In genomic region chr1:2189459-2190425, GRCh38 we compare ENCODE assay signal across 8 cellular contexts. TPM values are rescaled to one million over a fixed set of nuclear protein-coding genes. Genes with fewer than 3 reads are reported as not detected.
DNase-seq lines count a peak whose midpoint lies in the region; ATAC-seq and TF ChIP-seq lines count a peak whose summit lies in the region.

No MANE protein-coding gene starts in this region.

- H3K4me1 ChIP-seq in HUES48 (ENCODE audit: control insufficient read depth, insufficient read depth, low read length) (peaks cover 10% of the 10 kb centered on the region), PC-3 (ENCODE audit: insufficient read depth, low read length) (peaks cover 45% of the 10 kb centered on the region), muscle layer of colon (ENCODE audit: insufficient read depth, low read length) (peaks cover 41% of the 10 kb centered on the region)

- H3K27me3 ChIP-seq in HUES48 (ENCODE audit: control insufficient read depth, insufficient read depth, low read length) = no peaks in the 10 kb centered on the region
- no peaks in the 10 kb centered on the region for H3K27me3 ChIP-seq in PC-3 (ENCODE audit: low read length)
- no peaks in the 10 kb centered on the region for H3K27me3 ChIP-seq in muscle layer of colon (ENCODE audit: control insufficient read depth in 1 of 2, insufficient read depth in 2 of 2, low read length in 2 of 2)

- no peaks in the 10 kb centered on the region for H4K20me1 ChIP-seq in PC-3 (ENCODE audit: low read length)

- H3K4me3 ChIP-seq in HUES48 (ENCODE audit: low read depth, low read length) (peak overlapping the region; percentile 52), PC-3 (ENCODE audit: low read length) (peak overlapping the region; percentile 70), muscle layer of colon (ENCODE audit: low read depth in 1 of 2, low read length in 2 of 2) (peak overlapping the region; percentile 52 to 76)

- peaks cover 22% of the 10 kb centered on the region for H3K36me3 ChIP-seq in HUES48 (ENCODE audit: control insufficient read depth, insufficient read depth, low read length)
- H3K36me3 ChIP-seq in PC-3 (ENCODE audit: low read depth, low read length) = no peaks in the 10 kb centered on the region; the same call in 1 of the 2 replicates
- H3K36me3 ChIP-seq in muscle layer of colon (ENCODE audit: insufficient read depth, low read length) = no peaks in the 10 kb centered on the region

- H3K27ac ChIP-seq in 22Rv1 = peak overlapping the region; percentile 91
- peak overlapping the region; percentile 89 for H3K27ac ChIP-seq in HUES48 (ENCODE audit: low read depth, low read length)
- peak overlapping the region; percentile 78 for H3K27ac ChIP-seq in PC-3 (ENCODE audit: low read length)
- H3K27ac ChIP-seq in muscle layer of colon (ENCODE audit: low read depth, low read length) = peak overlapping the region; percentile 97

- intact Hi-C loops in PC-3 (cut with micrococcal nuclease) = loop anchor here (5.0 kb wide), 1 partner anchor 358 kb away; no protein-coding TSS in a partner anchor

- BruUV-seq in PC-3 (replicated peaks; lab: Mats Ljungman, UMichigan) = TSS peak; percentile 66

- DNase-seq in PC-3 = peak; percentile 99
- DNase-seq in activated T-cell treated with anti-CD3 and anti-CD28 coated beads, Interleukin-2, amount 50 U/mL, for 48 hours = peak; percentile 94 to 95
- peak; percentile 77 to 80 for DNase-seq in stimulated activated CD8-positive, alpha-beta memory T cell treated with anti-CD3 and anti-CD28 coated beads, Interleukin-4, amount 100 ng/mL, for 4 hours (ENCODE audit: low read depth in 2 of 2, low spot score in 1 of 2)

- H3K4me2 ChIP-seq in PC-3 (ENCODE audit: low read length) = peak overlapping the region; percentile 92

- H2AFZ ChIP-seq in PC-3 (ENCODE audit: low read length) = peak overlapping the region; percentile 60

- ATAC-seq in GM19043 (IDR thresholded peaks at IDR 0.05; ENCODE audit: low read depth, unreplicated experiment) (peak; percentile 73), PC-3 (peak; percentile 90), esophagus mucosa (peak; percentile 90)

- H3K9me3 ChIP-seq in HUES48 (ENCODE audit: control insufficient read depth, insufficient read depth, low read length) (no peaks in the 10 kb centered on the region), PC-3 (ENCODE audit: low read length) (no peaks in the 10 kb centered on the region), muscle layer of colon (ENCODE audit: low read length) (no peaks in the 10 kb centered on the region)

- CTCF ChIA-PET in PC-3 (lab: Charles Lee) = interaction anchor here (0.7 to 1.7 kb wide), 4 partner anchors 15 to 1068 kb away, joined by 3 to 5 read pairs (median 4); no protein-coding TSS in a partner anchor

- POLR2A ChIA-PET in PC-3 (lab: Charles Lee; ENCODE audit: unreplicated experiment) = interaction anchor here (0.6 to 1.1 kb wide), 3 partner anchors 10 to 38 kb away, joined by 5 to 6 read pairs (median 5); no protein-coding TSS in a partner anchor

- peak overlapping the region; percentile 10; the same call in 1 of the 2 replicates for H3K9ac ChIP-seq in HUES48 (ENCODE audit: low read depth, low read length)
- H3K9ac ChIP-seq in PC-3 (ENCODE audit: low read length) = peak overlapping the region; percentile 81
- peak overlapping the region; percentile 86 for H3K9ac ChIP-seq in muscle layer of colon (ENCODE audit: low read length)

- no peaks in the 10 kb centered on the region for H3K9me2 ChIP-seq in PC-3 (replicated peaks; ENCODE audit: low read length)

- no peak for TF ChIP-seq CTCF in 22Rv1 (IDR thresholded peaks at IDR 0.05)
- TF ChIP-seq CTCF in PC-3 (conservative IDR thresholded peaks at IDR 0.05; ENCODE audit: low read depth, low read length) = no peak

- H3K79me2 ChIP-seq in PC-3 (ENCODE audit: low read length) = peaks cover 43% of the 10 kb centered on the region

- no peaks in the 10 kb centered on the region for H3F3A ChIP-seq in PC-3 (ENCODE audit: low read length, unreplicated experiment)

RNA-seq across cellular contexts. Expression of gene FAAP20, which starts 4.8 kb away (rescaled TPM):
- total RNA-seq in PC-3 (2014; rRNA removed) = 114 and 148 TPM in 2 replicates
- 36.5 TPM for total RNA-seq in esophagus mucosa

RNA-seq across cellular contexts. Expression of gene SKI, which starts 38.4 kb away (rescaled TPM):
- total RNA-seq in PC-3 (2014; rRNA removed) (28.3 and 61.7 TPM in 2 replicates), esophagus mucosa (21.6 TPM)

Comparison
In these comparisons a context has a peak if more than half of its experiments do, and no peak if none do; other contexts are left out.
1. Peak in every context shown above with its lines: DNase-seq, ATAC-seq, H3K4me3 ChIP-seq and H3K27ac ChIP-seq.
2. H3K9ac ChIP-seq: peak in every context shown above with its lines; median percentile 86 in muscle layer of colon; 81 in PC-3; 10 in HUES48.